In the genomic region with DNA sequence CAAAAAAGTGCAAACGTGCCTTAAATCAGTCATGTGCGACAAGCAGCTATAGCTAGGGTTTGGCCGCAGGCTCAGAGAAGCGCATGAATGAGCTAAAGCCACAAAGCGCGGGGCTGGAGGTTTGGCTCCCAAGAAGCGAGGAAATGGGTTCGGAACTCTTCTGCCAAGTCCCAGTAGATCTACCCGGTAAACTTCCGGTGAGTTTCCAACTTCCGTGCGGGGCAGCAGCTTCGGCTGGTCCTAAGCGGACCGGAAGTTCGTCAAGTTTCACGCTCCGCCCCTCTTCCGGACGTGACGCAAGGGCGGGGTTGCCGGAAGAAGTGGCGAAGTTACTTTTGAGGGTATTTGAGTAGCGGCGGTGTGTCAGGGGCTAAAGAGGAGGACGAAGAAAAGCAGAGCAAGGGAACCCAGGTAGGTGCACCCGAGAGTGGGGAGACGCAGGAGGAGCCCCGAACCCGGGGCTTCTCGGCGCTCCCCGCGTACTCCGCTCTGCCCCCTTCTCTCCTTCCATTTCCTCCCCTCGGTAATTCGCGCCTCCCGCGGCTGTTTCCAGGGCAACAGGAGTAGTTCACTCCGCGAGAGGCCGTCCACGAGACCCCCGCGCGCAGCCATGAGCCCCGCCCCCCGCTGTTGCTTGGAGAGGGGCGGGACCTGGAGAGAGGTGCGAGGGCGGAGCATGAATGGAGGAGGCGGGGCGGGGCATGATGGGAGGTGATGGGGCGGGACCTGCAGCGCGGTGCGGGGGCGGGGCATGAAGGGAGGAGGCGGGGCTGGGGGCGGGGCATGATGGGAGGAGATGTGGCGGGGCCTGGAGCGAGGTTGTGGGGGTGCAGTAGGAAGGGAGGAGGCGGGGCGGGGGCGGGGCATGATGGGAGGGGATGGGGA, we compare ENCODE assay signal across 8 cellular contexts. TPM values are rescaled to one million over a fixed set of nuclear protein-coding genes. Genes with fewer than 3 reads are reported as not detected.
DNase-seq lines count a peak whose midpoint lies in the region; TF ChIP-seq lines count a peak whose summit lies in the region.

A gene (plus strand): TSS at position 292 of the 885 bp plus-strand sequence. CDS start 1,149 bp downstream, outside the sequence.

- H3K27ac ChIP-seq in SK-N-SH (ENCODE audit: low read depth in 2 of 2, low read length in 1 of 2) (peak within 1 kb of the TSS; percentile 95 to 100), suprapubic skin (peak within 1 kb of the TSS; percentile 100)

- TF ChIP-seq EP300 in SK-N-SH (IDR thresholded peaks at IDR 0.05; ENCODE audit: borderline replicate concordance in 1 of 2, low read depth in 1 of 2, low read length in 1 of 2): no peak; a peak in 1 of 4 replicates
- no peak for TF ChIP-seq EP300 in suprapubic skin (IDR thresholded peaks at IDR 0.05)

- TF ChIP-seq POLR2A in suprapubic skin (IDR thresholded peaks at IDR 0.05): peak in 1 of 2 donors; percentile 80

- H3K4me3 ChIP-seq in HFF-Myc (replicated peaks; ENCODE audit: low read depth, low read length): peak within 1 kb of the TSS; percentile 90
- peak within 1 kb of the TSS; percentile 87 to 98 for H3K4me3 ChIP-seq in SK-N-SH (ENCODE audit: low read depth in 2 of 2, low read length in 1 of 2)
- peak within 1 kb of the TSS; percentile 97 for H3K4me3 ChIP-seq in suprapubic skin

- no peaks in the 10 kb centered on the region for H3K27me3 ChIP-seq in SK-N-SH (ENCODE audit: insufficient read depth)
- no peaks in the 10 kb centered on the region for H3K27me3 ChIP-seq in suprapubic skin

- H3K36me3 ChIP-seq in SK-N-SH (replicated peaks in 1 of 2; ENCODE audit: control insufficient read depth in 1 of 2, insufficient read depth in 2 of 2, low read length in 1 of 2) (peaks cover 17 to 41% of the 10 kb centered on the region in 2 experiments), suprapubic skin (peaks cover 42% of the 10 kb centered on the region)

- H3K9me2 ChIP-seq in SK-N-SH: no peaks in the 10 kb centered on the region

- CTCF ChIA-PET in SK-N-SH (lab: Yijun Ruan, JAX): interaction anchor here (1.0 to 1.9 kb wide), 4 partner anchors 8 to 161 kb away, joined by 3 to 8 read pairs (median 6); a partner anchor contains a TSS

- peaks cover 6% of the 10 kb centered on the region for H3K79me2 ChIP-seq in SK-N-SH (ENCODE audit: insufficient read depth)

- TF ChIP-seq CTCF in HFF-Myc (IDR thresholded peaks at IDR 0.05; ENCODE audit: low read depth, low read length, missing control alignments): no peak
- no peak for TF ChIP-seq CTCF in SK-N-SH (IDR thresholded peaks at IDR 0.05)
- no peak for TF ChIP-seq CTCF in suprapubic skin (IDR thresholded peaks at IDR 0.05)

- DNase-seq in GF-D8 (lab: John Stamatoyannopoulos, UW) (peak; percentile 89), HFF-Myc (ENCODE audit: extremely low read depth, low read depth) (peak; percentile 93), NCI-H1048 (lab: John Stamatoyannopoulos, UW) (peak; percentile 95), SK-N-SH (peak; percentile 94), globus pallidus (ENCODE audit: low spot score) (peak; percentile 98), nucleus accumbens (lab: John Stamatoyannopoulos, UW) (peak; percentile 65 to 97 (median 92)), suprapubic skin (ENCODE audit: low spot score in 2 of 2) (peak; percentile 97)
- peak; percentile 93 for DNase-seq in activated naive CD4-positive, alpha-beta T cell treated with anti-CD3 and anti-CD28 coated beads, Interleukin-2, amount 50 U/mL, for 16 hours

- no peaks in the 10 kb centered on the region for H3K9me3 ChIP-seq in SK-N-SH
- no peaks in the 10 kb centered on the region for H3K9me3 ChIP-seq in suprapubic skin

- H4K20me1 ChIP-seq in SK-N-SH (ENCODE audit: insufficient read depth): peaks cover 17% of the 10 kb centered on the region

- peak within 1 kb of the TSS; percentile 88 for H3K4me2 ChIP-seq in SK-N-SH

- H3K9ac ChIP-seq in SK-N-SH: peak within 1 kb of the TSS; percentile 100

- no peak for TF ChIP-seq RAD21 in SK-N-SH (IDR thresholded peaks at IDR 0.05; ENCODE audit: low read length)

- WGBS in SK-N-SH (ENCODE audit: low lambda C conversion rate): 2% methylated on average over 65 of the region's 67 CpGs
- WGBS in suprapubic skin: 2% methylated on average over 62 of the region's 67 CpGs

- H3K4me1 ChIP-seq in SK-N-SH (ENCODE audit: control insufficient read depth in 1 of 2, insufficient read depth in 2 of 2, low read depth in 1 of 2, low read length in 1 of 2) (no peaks in the 10 kb centered on the region; a peak in 2 of 4 replicates), suprapubic skin (peaks cover 15% of the 10 kb centered on the region)

- POLR2A ChIA-PET in SK-N-SH (lab: Yijun Ruan, JAX): interaction anchor here (1.0 to 1.7 kb wide), 3 partner anchors 8 to 135 kb away, joined by 4 to 8 read pairs (median 4); a partner anchor contains a TSS

- peaks cover 18% of the 10 kb centered on the region for H3F3A ChIP-seq in SK-N-SH (replicated peaks; ENCODE audit: insufficient read depth)

- peak within 1 kb of the TSS; percentile 100 for H2AFZ ChIP-seq in SK-N-SH (ENCODE audit: low read depth)

TF ChIP-seq in SK-N-SH, 30 proteins besides CTCF, POLR2A, EP300 and RAD21 (continues in another document):
- TF ChIP-seq FOXJ3 (CRISPR knock-in tag; IDR thresholded peaks at IDR 0.05) (no peak), ELF1 (IDR thresholded peaks at IDR 0.05) (peak; percentile 95), GABPA (IDR thresholded peaks at IDR 0.05; ENCODE audit: low read depth) (peak; percentile 100), GATA2 (CRISPR knock-in tag; IDR thresholded peaks at IDR 0.05) (no peak), NFIC (IDR thresholded peaks at IDR 0.05; ENCODE audit: borderline replicate concordance) (peak; percentile 39; the same call in 1 of the 2 replicates), YY1 (IDR thresholded peaks at IDR 0.05; ENCODE audit: low read depth) (peak; percentile 72), FOXM1 (IDR thresholded peaks at IDR 0.05; ENCODE audit: low read depth) (no peak), TEAD4 (IDR thresholded peaks at IDR 0.05; ENCODE audit: borderline replicate concordance, insufficient read depth) (no peak), CHD2 (IDR thresholded peaks at IDR 0.05; ENCODE audit: low read length, partially characterized antibody) (peak; percentile 76), TCF12 (IDR thresholded peaks at IDR 0.05) (peak; percentile 21; the same call in 1 of the 2 replicates), RCOR1 (IDR thresholded peaks at IDR 0.05; ENCODE audit: low read length) (peak; percentile 48), FOSL2 (IDR thresholded peaks at IDR 0.05; ENCODE audit: borderline replicate concordance, low read depth) (no peak), NRF1 (IDR thresholded peaks at IDR 0.05; ENCODE audit: low read depth, low read length) (no peak), JUND (IDR thresholded peaks at IDR 0.05) (no peak), MEF2A (IDR thresholded peaks at IDR 0.05; ENCODE audit: borderline replicate concordance, low read depth) (no peak; the same call in 1 of the 2 replicates)
- TF ChIP-seq, protein P1, sequence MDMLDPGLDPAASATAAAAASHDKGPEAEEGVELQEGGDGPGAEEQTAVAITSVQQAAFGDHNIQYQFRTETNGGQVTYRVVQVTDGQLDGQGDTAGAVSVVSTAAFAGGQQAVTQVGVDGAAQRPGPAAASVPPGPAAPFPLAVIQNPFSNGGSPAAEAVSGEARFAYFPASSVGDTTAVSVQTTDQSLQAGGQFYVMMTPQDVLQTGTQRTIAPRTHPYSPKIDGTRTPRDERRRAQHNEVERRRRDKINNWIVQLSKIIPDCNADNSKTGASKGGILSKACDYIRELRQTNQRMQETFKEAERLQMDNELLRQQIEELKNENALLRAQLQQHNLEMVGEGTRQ (IDR thresholded peaks at IDR 0.05; ENCODE audit: borderline replicate concordance, low read depth, low read length): no peak
- TF ChIP-seq, protein P2, sequence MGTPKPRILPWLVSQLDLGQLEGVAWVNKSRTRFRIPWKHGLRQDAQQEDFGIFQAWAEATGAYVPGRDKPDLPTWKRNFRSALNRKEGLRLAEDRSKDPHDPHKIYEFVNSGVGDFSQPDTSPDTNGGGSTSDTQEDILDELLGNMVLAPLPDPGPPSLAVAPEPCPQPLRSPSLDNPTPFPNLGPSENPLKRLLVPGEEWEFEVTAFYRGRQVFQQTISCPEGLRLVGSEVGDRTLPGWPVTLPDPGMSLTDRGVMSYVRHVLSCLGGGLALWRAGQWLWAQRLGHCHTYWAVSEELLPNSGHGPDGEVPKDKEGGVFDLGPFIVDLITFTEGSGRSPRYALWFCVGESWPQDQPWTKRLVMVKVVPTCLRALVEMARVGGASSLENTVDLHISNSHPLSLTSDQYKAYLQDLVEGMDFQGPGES (IDR thresholded peaks at IDR 0.05; ENCODE audit: low read depth, low read length): no peak; the same call in 1 of the 2 replicates
- TF ChIP-seq, protein P3, sequence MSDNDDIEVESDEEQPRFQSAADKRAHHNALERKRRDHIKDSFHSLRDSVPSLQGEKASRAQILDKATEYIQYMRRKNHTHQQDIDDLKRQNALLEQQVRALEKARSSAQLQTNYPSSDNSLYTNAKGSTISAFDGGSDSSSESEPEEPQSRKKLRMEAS (IDR thresholded peaks at IDR 0.05; ENCODE audit: low read depth): peak; percentile 75
- TF ChIP-seq, protein P4, sequence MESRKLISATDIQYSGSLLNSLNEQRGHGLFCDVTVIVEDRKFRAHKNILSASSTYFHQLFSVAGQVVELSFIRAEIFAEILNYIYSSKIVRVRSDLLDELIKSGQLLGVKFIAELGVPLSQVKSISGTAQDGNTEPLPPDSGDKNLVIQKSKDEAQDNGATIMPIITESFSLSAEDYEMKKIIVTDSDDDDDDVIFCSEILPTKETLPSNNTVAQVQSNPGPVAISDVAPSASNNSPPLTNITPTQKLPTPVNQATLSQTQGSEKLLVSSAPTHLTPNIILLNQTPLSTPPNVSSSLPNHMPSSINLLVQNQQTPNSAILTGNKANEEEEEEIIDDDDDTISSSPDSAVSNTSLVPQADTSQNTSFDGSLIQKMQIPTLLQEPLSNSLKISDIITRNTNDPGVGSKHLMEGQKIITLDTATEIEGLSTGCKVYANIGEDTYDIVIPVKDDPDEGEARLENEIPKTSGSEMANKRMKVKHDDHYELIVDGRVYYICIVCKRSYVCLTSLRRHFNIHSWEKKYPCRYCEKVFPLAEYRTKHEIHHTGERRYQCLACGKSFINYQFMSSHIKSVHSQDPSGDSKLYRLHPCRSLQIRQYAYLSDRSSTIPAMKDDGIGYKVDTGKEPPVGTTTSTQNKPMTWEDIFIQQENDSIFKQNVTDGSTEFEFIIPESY (IDR thresholded peaks at IDR 0.05; ENCODE audit: borderline replicate concordance, low read depth): peak; percentile 55; the same call in 1 of the 2 replicates

RNA-seq across cellular contexts. Expression of the gene that starts here (rescaled TPM):
- polyA plus RNA-seq in SK-N-SH (2012; rRNA removed): 72.8 and 108 TPM in 2 replicates
- 66.3 and 75.1 TPM in 2 replicates for polyA plus RNA-seq in SK-N-SH (2012; cell fraction: cytosol; rRNA removed)
- polyA plus RNA-seq in SK-N-SH (2012; cell fraction: nucleus; rRNA removed): 141 and 150 TPM in 2 replicates
- 10 to 100 TPM; 80.6 to 94.7 (median 88.9) TPM for total RNA-seq in suprapubic skin

Comparison
In these comparisons a context has a peak if more than half of its experiments do, and no peak if none do; other contexts are left out.
1. Peak in every context shown above with its lines: DNase-seq, H3K4me3 ChIP-seq and H3K27ac ChIP-seq.